Comparison of ENCODE assay signal across 2 cellular contexts in genomic region chr5:38339446-38339845, GRCh38.
TF ChIP-seq lines count a peak whose summit lies in the region.

No MANE protein-coding gene starts in this region.

TF ChIP-seq in HepG2, 621 proteins besides CTCF, POLR2A, EP300 and RAD21:
- TF ChIP-seq ATF7 (IDR thresholded peaks at IDR 0.05), result peak; percentile 6; the same call in 1 of the 2 replicates
- no peak for TF ChIP-seq ATF7 (CRISPR knock-in tag; IDR thresholded peaks at IDR 0.05)
- TF ChIP-seq ZMYM3 (CRISPR knock-in tag; IDR thresholded peaks at IDR 0.05), result no peak

TF ChIP-seq in WTC11, 78 proteins besides CTCF, POLR2A, EP300 and RAD21:
- no peak for TF ChIP-seq CREB1 (CRISPR knock-in tag; IDR thresholded peaks at IDR 0.05)
- TF ChIP-seq GRHL2 (CRISPR knock-in tag; IDR thresholded peaks at IDR 0.05; ENCODE audit: insufficient replicate concordance, severe bottlenecking), result no peak
- no peak for TF ChIP-seq ZNF425 (CRISPR knock-in tag; conservative IDR thresholded peaks at IDR 0.05)
- TF ChIP-seq MLX (CRISPR knock-in tag; IDR thresholded peaks at IDR 0.05), result no peak
- no peak for TF ChIP-seq NR3C1 (CRISPR knock-in tag; conservative IDR thresholded peaks at IDR 0.05; ENCODE audit: low read depth)
- no peak for TF ChIP-seq ZNF671 (CRISPR knock-in tag; IDR thresholded peaks at IDR 0.05)
- TF ChIP-seq HMGA2 (CRISPR knock-in tag; IDR thresholded peaks at IDR 0.05), result no peak
- no peak for TF ChIP-seq GABPB1 (CRISPR knock-in tag; IDR thresholded peaks at IDR 0.05)
